ENCODE assay signal across 23 cellular contexts in the genomic region with DNA sequence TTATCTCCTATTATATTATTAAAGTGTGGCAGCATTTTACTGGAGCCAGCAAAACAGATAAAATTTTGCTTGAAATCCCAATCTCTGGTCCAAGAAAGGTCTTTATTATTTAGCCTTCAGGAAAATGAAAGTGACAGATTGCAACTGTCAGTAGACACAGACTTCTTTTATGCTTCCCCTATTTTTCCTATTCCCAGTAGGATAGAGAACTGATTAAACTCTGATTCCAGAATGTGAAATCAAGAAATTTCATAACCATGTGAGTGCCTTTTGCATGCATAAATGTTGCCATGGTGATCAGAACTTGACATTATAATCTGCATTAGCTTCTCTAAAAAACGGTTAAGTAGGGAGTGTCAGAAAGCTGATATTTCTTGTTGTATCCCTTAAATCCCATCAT.
"Had no signal": no experiment of that assay in that cellular context is flagged by ENCODE, and none has a peak within 500 bp of the region (broad histone marks: within the 10 kb centered on the region; RNA-seq: fewer than 3 reads in every experiment).

No MANE protein-coding gene starts in this region.

- H3K27ac ChIP-seq: colonic mucosa, coronary artery, dorsolateral prefrontal cortex, epithelial cell of prostate, esophagus muscularis mucosa, esophagus squamous epithelium, foreskin keratinocyte, gastrocnemius medialis, gastroesophageal sphincter, heart left ventricle, heart right ventricle had no signal

- H3K36me3 ChIP-seq: colonic mucosa, esophagus muscularis mucosa, esophagus squamous epithelium, gastrocnemius medialis, gastroesophageal sphincter, heart left ventricle, heart right ventricle had no signal

- H3K27me3 ChIP-seq: colonic mucosa, dorsolateral prefrontal cortex, esophagus muscularis mucosa, esophagus squamous epithelium, foreskin keratinocyte, gastrocnemius medialis, gastroesophageal sphincter, heart left ventricle, heart right ventricle had no signal

- DNase-seq: colonic mucosa; cortex of kidney; dermis blood vessel endothelial cell; dorsolateral prefrontal cortex; effector CD4-positive, alpha-beta T cell; effector CD8-positive, alpha-beta T cell; effector memory CD4-positive, alpha-beta T cell; effector memory CD8-positive, alpha-beta T cell; endodermal cell; erythroblast; esophagus squamous epithelium; foreskin fibroblast; foreskin keratinocyte; foreskin melanocyte; gastrocnemius medialis; glutamatergic neuron; head of caudate nucleus; heart left ventricle; heart right ventricle had no signal

- H3K9me3 ChIP-seq: colonic mucosa, gastrocnemius medialis had no signal

- H3K4me3 ChIP-seq: colonic mucosa, coronary artery, dorsolateral prefrontal cortex, esophagus muscularis mucosa, esophagus squamous epithelium, gastrocnemius medialis, gastroesophageal sphincter, heart left ventricle, heart right ventricle had no signal

- H3K4me1 ChIP-seq: colonic mucosa, esophagus muscularis mucosa, esophagus squamous epithelium, foreskin keratinocyte, gastrocnemius medialis, gastroesophageal sphincter, heart left ventricle, heart right ventricle had no signal
